In the genomic region with DNA sequence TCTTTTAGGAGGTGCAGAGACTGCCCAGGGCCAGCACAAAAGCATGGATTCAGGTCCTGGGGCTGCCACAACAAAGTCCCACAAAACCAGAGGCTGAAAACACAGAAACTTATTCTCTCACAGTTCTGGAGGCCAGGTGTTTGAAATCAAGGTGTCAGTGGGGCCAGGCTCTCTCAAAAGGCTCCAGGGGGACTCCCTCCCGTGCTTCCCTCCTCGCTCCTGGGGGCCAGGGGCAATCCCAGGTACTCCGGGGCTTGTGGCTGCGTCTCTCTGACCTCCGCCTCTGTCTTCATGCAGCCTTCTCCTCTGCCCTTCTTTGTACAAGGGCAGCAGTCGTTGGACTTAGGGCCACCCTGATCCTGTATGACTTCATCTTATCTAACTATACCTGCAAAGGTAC, we compare ENCODE assay signal across 1 cellular context.
TF ChIP-seq lines count a peak whose summit lies in the region.

No MANE protein-coding gene starts in this region.

TF ChIP-seq in SK-N-SH, 30 proteins besides CTCF, POLR2A, EP300 and RAD21 (continued from another document):
- TF ChIP-seq SIN3A (IDR thresholded peaks at IDR 0.05; ENCODE audit: borderline replicate concordance, low read depth, low read length), result no peak
- no peak for TF ChIP-seq NFIC (IDR thresholded peaks at IDR 0.05; ENCODE audit: borderline replicate concordance)
- no peak for TF ChIP-seq NRF1 (IDR thresholded peaks at IDR 0.05; ENCODE audit: low read depth, low read length)
- TF ChIP-seq GATA2 (CRISPR knock-in tag; IDR thresholded peaks at IDR 0.05), result no peak
- TF ChIP-seq, protein P1, sequence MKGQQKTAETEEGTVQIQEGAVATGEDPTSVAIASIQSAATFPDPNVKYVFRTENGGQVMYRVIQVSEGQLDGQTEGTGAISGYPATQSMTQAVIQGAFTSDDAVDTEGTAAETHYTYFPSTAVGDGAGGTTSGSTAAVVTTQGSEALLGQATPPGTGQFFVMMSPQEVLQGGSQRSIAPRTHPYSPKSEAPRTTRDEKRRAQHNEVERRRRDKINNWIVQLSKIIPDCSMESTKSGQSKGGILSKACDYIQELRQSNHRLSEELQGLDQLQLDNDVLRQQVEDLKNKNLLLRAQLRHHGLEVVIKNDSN (IDR thresholded peaks at IDR 0.05; ENCODE audit: borderline replicate concordance, low read depth), result no peak
- TF ChIP-seq ELF1 (IDR thresholded peaks at IDR 0.05), result no peak
